In genomic region chr2:101704046-101704466, GRCh38 we compare ENCODE assay signal across 11 cellular contexts. TPM values are rescaled to one million over a fixed set of nuclear protein-coding genes. Genes with fewer than 3 reads are reported as not detected.
DNase-seq lines count a peak whose midpoint lies in the region; ATAC-seq and TF ChIP-seq lines count a peak whose summit lies in the region.
"Had no signal": no experiment of that assay in that cellular context is flagged by ENCODE, and none has a peak within 500 bp of the region (broad histone marks: within the 10 kb centered on the region; RNA-seq: fewer than 3 reads in every experiment).

No MANE protein-coding gene starts in this region.

- H3K79me2 ChIP-seq in SK-N-SH (ENCODE audit: insufficient read depth), result peaks cover 100% of the 10 kb centered on the region

- DNase-seq in SK-N-SH, result no peak
- DNase-seq in hepatic stellate cell (ENCODE audit: low spot score), result peak; percentile 49
- no peak for DNase-seq in thoracic aorta (ENCODE audit: low spot score)
- no peak for DNase-seq in inferior parietal cortex (ENCODE audit: extremely low spot score)
- no peak for DNase-seq in H7
- DNase-seq in NCI-H774 (lab: John Stamatoyannopoulos, UW), result no peak
- DNase-seq: NK-92 treated with Interleukin-12 subunit alpha and Interleukin-12 subunit beta, amount 100 ng/mL, for 24 hours had no signal

- H3K36me3 ChIP-seq in SK-N-SH (replicated peaks in 1 of 2; ENCODE audit: control insufficient read depth in 1 of 2, insufficient read depth in 2 of 2, low read length in 1 of 2) (peaks cover 6 to 22% of the 10 kb centered on the region in 2 experiments), thoracic aorta (no peaks in the 10 kb centered on the region), H7 (replicated peaks; ENCODE audit: control insufficient read depth, insufficient read depth, low read length) (no peaks in the 10 kb centered on the region; the same call in 1 of the 2 replicates)
- H3K36me3 ChIP-seq: suprapubic skin had no signal

- H3K27me3 Mint-ChIP-seq in activated naive CD8-positive, alpha-beta T cell, result no peaks in the 10 kb centered on the region

- H3K4me3 Mint-ChIP-seq in activated naive CD8-positive, alpha-beta T cell, result peak overlapping the region; percentile 77

- H3K27me3 ChIP-seq in SK-N-SH (ENCODE audit: insufficient read depth) (no peaks in the 10 kb centered on the region), thoracic aorta (replicated peaks; ENCODE audit: insufficient read depth) (no peaks in the 10 kb centered on the region), H7 (ENCODE audit: control insufficient read depth, insufficient read depth, low read length) (no peaks in the 10 kb centered on the region)
- H3K27me3 ChIP-seq: suprapubic skin had no signal

- H3K4me1 Mint-ChIP-seq in activated naive CD8-positive, alpha-beta T cell (ENCODE audit: low read depth), result peaks cover 63% of the 10 kb centered on the region

- H3K27ac Mint-ChIP-seq in activated naive CD8-positive, alpha-beta T cell, result peak overlapping the region; percentile 85

- 89% methylated on average over 1 of the region's 1 CpG for WGBS in SK-N-SH (ENCODE audit: low lambda C conversion rate)

- peaks cover 14% of the 10 kb centered on the region for H3K36me3 Mint-ChIP-seq in activated naive CD8-positive, alpha-beta T cell

- no peak overlapping the region for H3K4me2 ChIP-seq in SK-N-SH

- POLR2A ChIA-PET in SK-N-SH (lab: Yijun Ruan, JAX), result no interaction called here

- TF ChIP-seq CTCF in SK-N-SH (IDR thresholded peaks at IDR 0.05), result no peak
- TF ChIP-seq CTCF in thoracic aorta (IDR thresholded peaks at IDR 0.05), result no peak

- H3K9ac ChIP-seq in SK-N-SH, result no peak overlapping the region

- no peak overlapping the region for H2AFZ ChIP-seq in SK-N-SH (ENCODE audit: low read depth)

- no peaks in the 10 kb centered on the region for H3K9me3 Mint-ChIP-seq in activated naive CD8-positive, alpha-beta T cell (ENCODE audit: low read depth)

- CTCF ChIA-PET in SK-N-SH (lab: Yijun Ruan, JAX), result interaction anchor here (0.8 to 1.2 kb wide), 4 partner anchors 21 to 127 kb away, joined by 3 to 5 read pairs (median 4); no protein-coding TSS in a partner anchor

- H3K4me1 ChIP-seq in SK-N-SH (ENCODE audit: control insufficient read depth in 1 of 2, insufficient read depth in 2 of 2, low read depth in 1 of 2, low read length in 1 of 2) (peaks cover 13 to 43% of the 10 kb centered on the region in 2 experiments), thoracic aorta (ENCODE audit: control insufficient read depth in 1 of 2, low read depth in 2 of 2) (peaks cover 24 to 70% of the 10 kb centered on the region in 2 donors)

- ATAC-seq in SK-N-SH treated with all-trans-retinoic acid at 6 μM for 48 hours, result no peak
- ATAC-seq in thoracic aorta (ENCODE audit: insufficient number of reproducible peaks, low FRiP score, low read depth), result peak; percentile 57

- no peaks in the 10 kb centered on the region for H3K9me3 ChIP-seq in SK-N-SH
- no peaks in the 10 kb centered on the region for H3K9me3 ChIP-seq in thoracic aorta
- H3K9me3 ChIP-seq: Caco-2, suprapubic skin had no signal

- H3K27ac ChIP-seq in SK-N-SH (ENCODE audit: low read depth in 2 of 2, low read length in 1 of 2) (peak overlapping the region; percentile 68 to 75), thoracic aorta (no peak overlapping the region)
- H3K27ac ChIP-seq: suprapubic skin had no signal

- H3F3A ChIP-seq in SK-N-SH (replicated peaks; ENCODE audit: insufficient read depth), result peaks cover 2% of the 10 kb centered on the region

- peaks cover 82% of the 10 kb centered on the region for H4K20me1 ChIP-seq in SK-N-SH (ENCODE audit: insufficient read depth)

- H3K9me2 ChIP-seq in SK-N-SH, result no peaks in the 10 kb centered on the region

- TF ChIP-seq RAD21 in SK-N-SH (IDR thresholded peaks at IDR 0.05; ENCODE audit: low read length), result no peak

- H3K4me3 ChIP-seq in SK-N-SH (ENCODE audit: low read depth in 2 of 2, low read length in 1 of 2), result no peak overlapping the region
- H3K4me3 ChIP-seq in thoracic aorta, result no peak overlapping the region
- no peak overlapping the region for H3K4me3 ChIP-seq in H7 (ENCODE audit: insufficient read depth, low read depth, low read length)
- H3K4me3 ChIP-seq: suprapubic skin had no signal

- no peak for TF ChIP-seq EP300 in SK-N-SH (IDR thresholded peaks at IDR 0.05; ENCODE audit: borderline replicate concordance in 1 of 2, low read depth in 1 of 2, low read length in 1 of 2)

TF ChIP-seq in SK-N-SH, 30 proteins besides CTCF, POLR2A, EP300 and RAD21:
- TF ChIP-seq IRF3 (IDR thresholded peaks at IDR 0.05; ENCODE audit: low read depth, low read length) (no peak), USF1 (IDR thresholded peaks at IDR 0.05; ENCODE audit: borderline replicate concordance, low read depth) (peak; percentile 45; the same call in 1 of the 2 replicates), MAX (IDR thresholded peaks at IDR 0.05; ENCODE audit: low read depth) (peak; percentile 55)

TF ChIP-seq in SK-N-SH treated with all-trans-retinoic acid at 6 μM for 48 hours, 23 proteins besides CTCF, POLR2A, EP300 and RAD21:
- TF ChIP-seq ZNF70 (CRISPR knock-in tag; IDR thresholded peaks at IDR 0.05) (no peak), ZFP30 (CRISPR knock-in tag; IDR thresholded peaks at IDR 0.05) (no peak), POU6F1 (CRISPR knock-in tag; IDR thresholded peaks at IDR 0.05; ENCODE audit: borderline replicate concordance, low read depth) (no peak)
TF ChIP-seq in SK-N-SH treated with all-trans-retinoic acid at 6 μM for 48 hours: peak in this region for 0.

RNA-seq across cellular contexts. Expression of gene MAP4K4, which starts 6.5 kb away (rescaled TPM):
- polyA plus RNA-seq in SK-N-SH (2012; rRNA removed), result 68.5 and 72.9 TPM in 2 replicates
- 72.8 and 73.6 TPM in 2 replicates for polyA plus RNA-seq in SK-N-SH (2012; cell fraction: cytosol; rRNA removed)
- polyA plus RNA-seq in SK-N-SH (2012; cell fraction: nucleus; rRNA removed), result 94.7 and 115 TPM in 2 replicates
- 100 to 1,000 TPM in 1 of 2 donors, 10 to 100 TPM in 1; 60.1 to 147 TPM for total RNA-seq in thoracic aorta
- total RNA-seq in H7 (2014; rRNA removed; shearing (Covaris generic)), result 45.6 and 58.7 TPM in 2 replicates

Comparison
In these comparisons a context has a peak if more than half of its experiments do, and no peak if none do; other contexts are left out.
1. H3K27ac ChIP-seq: peak in SK-N-SH (2 of 2); none in thoracic aorta (0 of 2).